ENCODE assay signal across 1 cellular context in the genomic region with DNA sequence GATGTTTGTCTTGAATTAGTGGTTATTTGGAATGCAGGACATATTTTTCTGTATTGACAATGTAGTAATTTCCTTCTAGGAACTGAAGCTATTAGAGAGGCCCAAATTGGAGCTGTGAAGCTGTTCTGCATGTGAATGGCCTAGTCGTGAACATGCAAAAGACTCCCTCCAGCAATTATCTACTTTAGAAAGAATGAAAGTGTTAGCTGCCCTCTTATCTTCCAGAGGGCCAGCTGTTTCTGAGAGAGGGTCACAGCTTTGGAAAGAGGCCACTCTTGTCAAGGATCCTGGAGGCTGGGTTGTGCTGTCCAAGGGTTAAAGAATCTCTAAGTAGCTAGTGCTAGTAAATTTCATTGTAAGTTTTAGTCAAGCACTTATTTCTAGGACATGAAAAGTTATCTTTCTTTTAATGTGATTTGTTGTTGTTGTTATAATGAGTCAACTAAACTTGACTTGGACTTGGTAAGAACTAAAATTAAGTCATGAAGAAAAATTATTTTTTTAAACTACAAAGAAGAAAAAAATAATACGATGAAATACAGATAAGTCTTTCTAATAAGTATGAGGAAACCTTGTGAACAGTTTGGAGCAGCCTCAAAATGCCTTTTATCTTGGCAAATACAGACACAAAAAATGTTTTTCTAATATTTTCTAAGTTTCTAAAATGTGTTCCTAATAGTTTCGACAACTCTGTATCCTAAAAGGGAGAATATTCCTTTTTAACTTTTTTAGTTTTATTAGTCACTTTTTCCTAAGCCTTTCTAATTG.
A peak's percentile ranks its signal among the peaks of the same experiment; 100 is the strongest.
TF ChIP-seq lines count a peak whose summit lies in the region.

No MANE protein-coding gene starts in this region.

TF ChIP-seq in H1, 55 proteins besides CTCF, POLR2A, EP300 and RAD21:
- TF ChIP-seq KDM4A (IDR thresholded peaks at IDR 0.05; ENCODE audit: low read depth, low read length, severe bottlenecking), result no peak
- no peak for TF ChIP-seq POLR2AphosphoS5 (IDR thresholded peaks at IDR 0.05; ENCODE audit: low read depth, low read length)
- 0 out of 2 replicates have a peak, but pooled peaks have one; percentile 62 for TF ChIP-seq POU5F1 (IDR thresholded peaks at IDR 0.05; ENCODE audit: low read depth, low read length)
- TF ChIP-seq SP1 (IDR thresholded peaks at IDR 0.05; ENCODE audit: low read depth, low read length), result no peak
- TF ChIP-seq TCF12 (IDR thresholded peaks at IDR 0.05; ENCODE audit: low read depth, low read length), result peak; percentile 68; the same call in 1 of the 2 replicates
- no peak for TF ChIP-seq ATF2 (IDR thresholded peaks at IDR 0.05; ENCODE audit: low read length)
- peak; percentile 82 for TF ChIP-seq NANOG (IDR thresholded peaks at IDR 0.05; ENCODE audit: insufficient read depth, low read depth, low read length, poor library complexity, severe bottlenecking)
- TF ChIP-seq, protein P1, sequence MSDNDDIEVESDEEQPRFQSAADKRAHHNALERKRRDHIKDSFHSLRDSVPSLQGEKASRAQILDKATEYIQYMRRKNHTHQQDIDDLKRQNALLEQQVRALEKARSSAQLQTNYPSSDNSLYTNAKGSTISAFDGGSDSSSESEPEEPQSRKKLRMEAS (IDR thresholded peaks at IDR 0.05), result no peak
- TF ChIP-seq, protein P2, sequence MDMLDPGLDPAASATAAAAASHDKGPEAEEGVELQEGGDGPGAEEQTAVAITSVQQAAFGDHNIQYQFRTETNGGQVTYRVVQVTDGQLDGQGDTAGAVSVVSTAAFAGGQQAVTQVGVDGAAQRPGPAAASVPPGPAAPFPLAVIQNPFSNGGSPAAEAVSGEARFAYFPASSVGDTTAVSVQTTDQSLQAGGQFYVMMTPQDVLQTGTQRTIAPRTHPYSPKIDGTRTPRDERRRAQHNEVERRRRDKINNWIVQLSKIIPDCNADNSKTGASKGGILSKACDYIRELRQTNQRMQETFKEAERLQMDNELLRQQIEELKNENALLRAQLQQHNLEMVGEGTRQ (IDR thresholded peaks at IDR 0.05; ENCODE audit: low read length), result no peak
TF ChIP-seq in H1: peak in this region for 3.
